Comparison of ENCODE assay signal across 12 cellular contexts in genomic region chr20:672975-673604, GRCh38. TPM values are rescaled to one million over a fixed set of nuclear protein-coding genes. Genes with fewer than 3 reads are reported as not detected.
DNase-seq lines count a peak whose midpoint lies in the region; ATAC-seq and TF ChIP-seq lines count a peak whose summit lies in the region.
"Had no signal": no experiment of that assay in that cellular context is flagged by ENCODE, and none has a peak within 500 bp of the region (broad histone marks: within the 10 kb centered on the region; RNA-seq: fewer than 3 reads in every experiment).

No MANE protein-coding gene starts in this region.

- CTCF ChIA-PET in MCF 10A (lab: Yijun Ruan, JAX): interaction anchor here (0.5 to 1.4 kb wide), 4 partner anchors 14 to 518 kb away, joined by 3 to 4 read pairs (median 3); no protein-coding TSS in a partner anchor

- no peaks in the 10 kb centered on the region for H3K9me2 ChIP-seq in OCI-LY1 (ENCODE audit: low read depth, low read length)

- ATAC-seq in HG03432 (IDR thresholded peaks at IDR 0.05; ENCODE audit: unreplicated experiment) (no peak), GM18517 (IDR thresholded peaks at IDR 0.05; ENCODE audit: unreplicated experiment) (no peak), GM19023 (IDR thresholded peaks at IDR 0.05; ENCODE audit: unreplicated experiment) (no peak)

- POLR2A ChIA-PET in MCF 10A (lab: Yijun Ruan, JAX): no interaction called here

- no peaks in the 10 kb centered on the region for H3K79me2 ChIP-seq in OCI-LY1 (ENCODE audit: insufficient read depth, low read length)

- intact Hi-C loops in MCF 10A (cut with micrococcal nuclease) (no loop called here), breast epithelium (cut with DNase I; ENCODE audit: low total_unique reads) (no loop called here)

- peak; percentile 28 for TF ChIP-seq CTCF in MCF 10A (IDR thresholded peaks at IDR 0.05; ENCODE audit: unreplicated experiment)
- TF ChIP-seq CTCF in breast epithelium (IDR thresholded peaks at IDR 0.05): no peak
- TF ChIP-seq CTCF in OCI-LY1 (IDR thresholded peaks at IDR 0.05; ENCODE audit: low read length): peak; percentile 50; the same call in 1 of the 2 replicates
- peak; percentile 18 for TF ChIP-seq CTCF in epithelial cell of esophagus (IDR thresholded peaks at IDR 0.05; ENCODE audit: insufficient read depth, low read depth, low read length, missing control alignments)

- H3K27ac Mint-ChIP-seq in MCF 10A (ENCODE audit: low read depth, unreplicated experiment): no peak overlapping the region
- H3K27ac Mint-ChIP-seq: activated naive CD4-positive, alpha-beta T cell treated with anti-CD3 and anti-CD28 coated beads for 36 hours; B cell had no signal

- DNase-seq in MCF 10A (ENCODE audit: unreplicated experiment): no peak
- DNase-seq in breast epithelium (ENCODE audit: low spot score in 2 of 2): no peak
- no peak for DNase-seq in epithelial cell of esophagus (ENCODE audit: low read depth)
- DNase-seq in DMS114 treated with DMSO at 0.1 percent for 48 hours (lab: John Stamatoyannopoulos, UW; ENCODE audit: unreplicated experiment): no peak
- DNase-seq: activated CD4-positive, alpha-beta T cell treated with anti-CD3 and anti-CD28 coated beads for 1 hour; activated naive CD4-positive, alpha-beta T cell treated with anti-CD3 and anti-CD28 coated beads for 36 hours; NCI-H1048 had no signal

- no peaks in the 10 kb centered on the region for H3K36me3 Mint-ChIP-seq in MCF 10A (ENCODE audit: insufficient read depth, unreplicated experiment)

- H3K36me3 ChIP-seq in breast epithelium (no peaks in the 10 kb centered on the region), OCI-LY1 (ENCODE audit: insufficient read depth, low read length) (no peaks in the 10 kb centered on the region)

- H3K9me3 ChIP-seq in breast epithelium (no peaks in the 10 kb centered on the region), OCI-LY1 (ENCODE audit: low read length) (no peaks in the 10 kb centered on the region)

- H3K4me2 ChIP-seq in OCI-LY1 (ENCODE audit: low read length): no peak overlapping the region

- H3K4me3 ChIP-seq in breast epithelium: no peak overlapping the region
- no peak overlapping the region for H3K4me3 ChIP-seq in OCI-LY1 (ENCODE audit: low read depth, low read length, poor library complexity, severe bottlenecking)
- no peak overlapping the region for H3K4me3 ChIP-seq in epithelial cell of esophagus (ENCODE audit: low read length)

- H3K27ac ChIP-seq in breast epithelium (no peak overlapping the region), OCI-LY1 (ENCODE audit: low read depth, low read length, poor library complexity, severe bottlenecking) (no peak overlapping the region)

- no peaks in the 10 kb centered on the region for H4K20me1 ChIP-seq in OCI-LY1 (ENCODE audit: insufficient read depth, low read length)

- H3K9me3 Mint-ChIP-seq in MCF 10A (ENCODE audit: unreplicated experiment): no peaks in the 10 kb centered on the region
- H3K9me3 Mint-ChIP-seq: activated naive CD4-positive, alpha-beta T cell treated with anti-CD3 and anti-CD28 coated beads for 36 hours had no signal

- H3K4me3 Mint-ChIP-seq in MCF 10A (ENCODE audit: unreplicated experiment): no peak overlapping the region
- H3K4me3 Mint-ChIP-seq: activated naive CD4-positive, alpha-beta T cell treated with anti-CD3 and anti-CD28 coated beads for 36 hours; B cell had no signal

- H2AFZ ChIP-seq in OCI-LY1 (ENCODE audit: low read length): no peak overlapping the region

- no peak overlapping the region for H3K9ac ChIP-seq in OCI-LY1 (ENCODE audit: low read length)

- no peaks in the 10 kb centered on the region for H3K4me1 Mint-ChIP-seq in MCF 10A (ENCODE audit: insufficient read depth, unreplicated experiment)

- no peak for TF ChIP-seq POLR2A in breast epithelium (IDR thresholded peaks at IDR 0.05)

- H3K27me3 Mint-ChIP-seq in MCF 10A (ENCODE audit: insufficient read depth, unreplicated experiment): peaks cover 63% of the 10 kb centered on the region

- H3K27me3 ChIP-seq in breast epithelium (peaks cover 3 to 82% of the 10 kb centered on the region in 2 donors), OCI-LY1 (ENCODE audit: insufficient read depth, low read length) (no peaks in the 10 kb centered on the region)

- H3K4me1 ChIP-seq in breast epithelium: peaks cover 3 to 4% of the 10 kb centered on the region in 2 donors
- H3K4me1 ChIP-seq in OCI-LY1 (ENCODE audit: insufficient read depth, low read length, severe bottlenecking): no peaks in the 10 kb centered on the region

- no peaks in the 10 kb centered on the region for H3F3A ChIP-seq in OCI-LY1 (ENCODE audit: insufficient read depth, low read length)

- no TSS peak for BruUV-seq in MCF 10A (replicated peaks; lab: Mats Ljungman, UMichigan)

RNA-seq across cellular contexts. Expression of gene SCRT2, which starts 2.5 kb away (rescaled TPM):
- total RNA-seq in MCF 10A (2022) (not detected in 2 replicates), breast epithelium (not detected)
- total RNA-seq: activated naive CD4-positive, alpha-beta T cell treated with anti-CD3 and anti-CD28 coated beads for 36 hours; B cell had no signal

RNA-seq across cellular contexts. Expression of gene SRXN1, which starts 20.1 kb away (rescaled TPM):
- total RNA-seq in MCF 10A (2022) (42.6 and 43.4 TPM in 2 replicates), breast epithelium (10 to 100 TPM; 16.2 to 30.2 (median 21.1) TPM)

Comparison
In these comparisons a context has a peak if more than half of its experiments do, and no peak if none do; other contexts are left out.
1. CTCF ChIP-seq: peak in MCF 10A (single experiment), OCI-LY1 (single experiment) and epithelial cell of esophagus (single experiment); none in breast epithelium (0 of 3).